Comparison of ENCODE assay signal across 8 cellular contexts in the genomic region with DNA sequence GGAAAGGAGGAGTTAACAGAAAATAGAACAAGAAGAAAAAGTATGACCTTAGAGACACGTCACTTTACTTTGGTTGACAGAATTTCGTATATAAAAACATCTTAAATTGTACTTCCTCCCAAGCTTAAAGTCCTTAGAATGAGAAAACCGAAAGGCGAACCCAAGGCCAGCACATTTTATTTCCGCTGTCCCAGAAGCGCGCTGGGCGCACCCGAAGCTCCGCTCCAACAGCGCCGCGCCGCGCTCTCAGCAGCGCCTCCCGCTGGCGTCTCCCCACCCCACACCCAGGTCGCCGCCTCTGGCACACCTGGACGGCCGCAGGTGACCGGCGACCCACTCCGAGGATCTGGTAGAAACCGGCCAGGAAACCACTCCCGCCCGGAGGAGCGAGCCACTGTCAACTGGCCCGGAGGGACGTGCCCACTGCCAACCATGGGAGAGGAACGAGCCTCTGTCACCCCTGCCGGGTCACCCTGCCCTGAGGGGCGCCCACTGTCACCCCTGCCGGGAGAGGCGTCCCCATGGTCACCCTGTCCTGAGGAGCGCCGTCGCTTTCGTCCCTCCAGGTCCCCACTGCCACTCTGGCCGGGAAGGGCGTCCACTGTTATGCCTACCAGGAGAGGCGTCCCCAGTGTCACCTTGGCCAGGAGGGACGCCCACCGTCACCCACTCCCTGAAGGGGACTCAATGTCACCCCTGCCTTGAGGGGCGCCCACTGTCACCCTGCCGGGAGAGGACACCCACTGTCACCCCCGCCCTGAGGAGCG.
DNase-seq lines count a peak whose midpoint lies in the region; FAIRE-seq and TF ChIP-seq lines count a peak whose summit lies in the region.

No MANE protein-coding gene starts in this region.

- DNase-seq in GM06990 (ENCODE audit: extremely low read depth, insufficient read length) (peak; percentile 87), H54 (ENCODE audit: insufficient read length, low spot score) (peak; percentile 34), SW480 (ENCODE audit: low spot score) (peak; percentile 74), anterior cingulate cortex (lab: John Stamatoyannopoulos, UW) (peak in 50 of 58 donors; percentile 6 to 69 (median 44)), iPS DF 6.9 (ENCODE audit: low read depth, low spot score) (peak; percentile 66), skeletal muscle cell (ENCODE audit: low read depth) (no peak), cerebellar nuclear complex (lab: John Stamatoyannopoulos, UW) (no peak)

- peaks cover 2% of the 10 kb centered on the region; the same call in 1 of the 2 replicates for H3K36me3 ChIP-seq in GM06990 (ENCODE audit: control insufficient read depth, insufficient read depth, low read length)
- no peaks in the 10 kb centered on the region for H3K36me3 ChIP-seq in iPS DF 6.9 (ENCODE audit: control insufficient read depth, insufficient read depth, low read length)

- H3K9me3 ChIP-seq in iPS DF 6.9 (ENCODE audit: control insufficient read depth, insufficient read depth, low read length), result no peaks in the 10 kb centered on the region

- no CpG with 5 or more reads among the region's 49 CpGs for WGBS in iPS DF 6.9 (ENCODE audit: insufficient coverage, insufficient read length)

- H3K27me3 ChIP-seq in GM06990 (replicated peaks; ENCODE audit: control insufficient read depth, insufficient read depth, low read length), result no peaks in the 10 kb centered on the region
- no peaks in the 10 kb centered on the region for H3K27me3 ChIP-seq in iPS DF 6.9 (ENCODE audit: control insufficient read depth, insufficient read depth, low read length)

- H3K27ac ChIP-seq in iPS DF 6.9 (ENCODE audit: low read length), result no peak overlapping the region

- H3K4me1 ChIP-seq in iPS DF 6.9 (ENCODE audit: control insufficient read depth, insufficient read depth, low read length), result peaks cover 2% of the 10 kb centered on the region; the same call in 1 of the 2 replicates

- peak overlapping the region; percentile 94 for H3K4me3 ChIP-seq in GM06990 (replicated peaks; ENCODE audit: low read depth, low read length)
- H3K4me3 ChIP-seq in iPS DF 6.9 (ENCODE audit: low read length), result peak overlapping the region; percentile 88; the same call in 1 of the 2 replicates
- H3K4me3 ChIP-seq in skeletal muscle cell (ENCODE audit: low read depth, low read length), result peak overlapping the region; percentile 83

- TF ChIP-seq CTCF in GM06990 (IDR thresholded peaks at IDR 0.05; ENCODE audit: insufficient read depth, low read length, poor library complexity, severe bottlenecking) (peak; percentile 91), LNCAP (IDR thresholded peaks at IDR 0.05) (peak; percentile 92)

- TF ChIP-seq POLR2A in H54 (IDR thresholded peaks at IDR 0.05; ENCODE audit: low read depth, low read length), result no peak

- FAIRE-seq in H54 (lab: Jason Lieb, UNC), result no peak

Comparison
In these comparisons a context has a peak if more than half of its experiments do, and no peak if none do; other contexts are left out.
1. DNase-seq: peak in GM06990 (single experiment), H54 (single experiment), SW480 (single experiment), anterior cingulate cortex (50 of 58) and iPS DF 6.9 (single experiment); none in skeletal muscle cell (single experiment) and cerebellar nuclear complex (0 of 2).
2. Peak in every context shown above with its lines, with median percentiles within 50 percentile points of each other: H3K4me3 ChIP-seq.